ENCODE assay signal across 1 cellular context in the genomic region with DNA sequence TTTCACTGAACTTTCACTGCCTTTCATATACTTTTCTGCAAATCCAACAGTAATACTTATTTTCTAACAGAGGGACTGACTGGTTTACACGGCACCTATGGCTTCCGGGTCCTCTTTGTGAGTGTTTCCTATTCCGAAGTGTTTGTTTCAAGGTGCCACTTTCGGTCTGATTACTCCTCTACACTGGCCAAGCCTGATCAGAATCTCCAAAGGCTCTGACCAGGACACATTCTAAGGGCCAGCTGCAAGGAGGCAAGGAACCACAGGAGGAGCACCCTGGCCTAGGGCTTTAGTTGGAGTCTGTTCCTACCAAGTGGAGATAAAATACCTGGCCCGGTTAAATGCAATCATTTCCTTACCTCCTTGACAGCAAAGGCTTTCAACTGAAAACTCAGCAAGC.
TF ChIP-seq lines count a peak whose summit lies in the region.

No MANE protein-coding gene starts in this region.

TF ChIP-seq in SK-N-SH, 30 proteins besides CTCF, POLR2A, EP300 and RAD21 (continued from another document):
- no peak for TF ChIP-seq NFIC (IDR thresholded peaks at IDR 0.05; ENCODE audit: borderline replicate concordance)
- TF ChIP-seq, protein P1, sequence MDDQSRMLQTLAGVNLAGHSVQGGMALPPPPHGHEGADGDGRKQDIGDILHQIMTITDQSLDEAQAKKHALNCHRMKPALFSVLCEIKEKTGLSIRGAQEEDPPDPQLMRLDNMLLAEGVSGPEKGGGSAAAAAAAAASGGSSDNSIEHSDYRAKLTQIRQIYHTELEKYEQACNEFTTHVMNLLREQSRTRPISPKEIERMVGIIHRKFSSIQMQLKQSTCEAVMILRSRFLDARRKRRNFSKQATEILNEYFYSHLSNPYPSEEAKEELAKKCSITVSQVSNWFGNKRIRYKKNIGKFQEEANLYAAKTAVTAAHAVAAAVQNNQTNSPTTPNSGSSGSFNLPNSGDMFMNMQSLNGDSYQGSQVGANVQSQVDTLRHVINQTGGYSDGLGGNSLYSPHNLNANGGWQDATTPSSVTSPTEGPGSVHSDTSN (IDR thresholded peaks at IDR 0.05) = no peak
- TF ChIP-seq EZH2phosphoT487 (IDR thresholded peaks at IDR 0.05; ENCODE audit: borderline replicate concordance, low read depth) = no peak
- no peak for TF ChIP-seq CHD2 (IDR thresholded peaks at IDR 0.05; ENCODE audit: low read length, partially characterized antibody)
- no peak for TF ChIP-seq RFX5 (IDR thresholded peaks at IDR 0.05; ENCODE audit: low read length)
- TF ChIP-seq, protein P2, sequence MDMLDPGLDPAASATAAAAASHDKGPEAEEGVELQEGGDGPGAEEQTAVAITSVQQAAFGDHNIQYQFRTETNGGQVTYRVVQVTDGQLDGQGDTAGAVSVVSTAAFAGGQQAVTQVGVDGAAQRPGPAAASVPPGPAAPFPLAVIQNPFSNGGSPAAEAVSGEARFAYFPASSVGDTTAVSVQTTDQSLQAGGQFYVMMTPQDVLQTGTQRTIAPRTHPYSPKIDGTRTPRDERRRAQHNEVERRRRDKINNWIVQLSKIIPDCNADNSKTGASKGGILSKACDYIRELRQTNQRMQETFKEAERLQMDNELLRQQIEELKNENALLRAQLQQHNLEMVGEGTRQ (IDR thresholded peaks at IDR 0.05; ENCODE audit: borderline replicate concordance, low read depth, low read length) = no peak
